ENCODE assay signal across 16 cellular contexts in genomic region chr5:96994493-96994892, GRCh38. TPM values are rescaled to one million over a fixed set of nuclear protein-coding genes. Genes with fewer than 3 reads are reported as not detected.
A peak's percentile ranks its signal among the peaks of the same experiment; 100 is the strongest.
DNase-seq lines count a peak whose midpoint lies in the region; ATAC-seq and TF ChIP-seq lines count a peak whose summit lies in the region.
"Had no signal": no experiment of that assay in that cellular context is flagged by ENCODE, and none has a peak within 500 bp of the region (broad histone marks: within the 10 kb centered on the region; RNA-seq: fewer than 3 reads in every experiment).

No MANE protein-coding gene starts in this region.

- H3K4me3 Mint-ChIP-seq in activated T-cell treated with anti-CD3 and anti-CD28 coated beads, Interleukin-2, amount 50 U/mL, for 72 hours = no peak overlapping the region
- no peak overlapping the region for H3K4me3 Mint-ChIP-seq in activated T-cell treated with anti-CD3 and anti-CD28 coated beads, Interleukin-2, amount 50 U/mL, for 4 hours
- no peak overlapping the region for H3K4me3 Mint-ChIP-seq in CD4-positive, alpha-beta T cell
- H3K4me3 Mint-ChIP-seq in T-helper 17 cell (no peak overlapping the region), immature natural killer cell (no peak overlapping the region)

- H3K4me1 ChIP-seq in colonic mucosa = no peaks in the 10 kb centered on the region
- H3K4me1 ChIP-seq: BLaER1 had no signal

- no peaks in the 10 kb centered on the region for H3K36me3 ChIP-seq in colonic mucosa

- TF ChIP-seq CTCF in CD4-positive, alpha-beta T cell (IDR thresholded peaks at IDR 0.05) = no peak
- TF ChIP-seq CTCF in colonic mucosa (IDR thresholded peaks at IDR 0.05) = no peak

- intact Hi-C loops in CD4-positive, alpha-beta T cell (cut with DNase I, micrococcal nuclease) = no loop called here
- intact Hi-C loops in colonic mucosa (cut with DNase I) = loop anchor here (10.0 kb wide), 1 partner anchor 150 kb away; the partner anchor contains the start of gene LIX1

- H3K27ac ChIP-seq in CD4-positive, alpha-beta T cell (ENCODE audit: low read depth, low read length) = no peak overlapping the region
- H3K27ac ChIP-seq in colonic mucosa = no peak overlapping the region
- H3K27ac ChIP-seq: BLaER1, Peyer's patch had no signal

- H3K36me3 Mint-ChIP-seq in activated T-cell treated with anti-CD3 and anti-CD28 coated beads, Interleukin-2, amount 50 U/mL, for 72 hours (ENCODE audit: insufficient read depth in 2 of 2) = peaks cover 12 to 40% of the 10 kb centered on the region in 2 donors
- peaks cover 47% of the 10 kb centered on the region for H3K36me3 Mint-ChIP-seq in activated T-cell treated with anti-CD3 and anti-CD28 coated beads, Interleukin-2, amount 50 U/mL, for 4 hours (ENCODE audit: insufficient read depth)
- peaks cover 75% of the 10 kb centered on the region for H3K36me3 Mint-ChIP-seq in CD4-positive, alpha-beta T cell (ENCODE audit: low read depth)
- H3K36me3 Mint-ChIP-seq in T-helper 17 cell (ENCODE audit: low read depth) (peaks cover 13% of the 10 kb centered on the region), immature natural killer cell (peaks cover 23 to 56% (median 23%) of the 10 kb centered on the region in 3 donors)

- peaks cover 31% of the 10 kb centered on the region for H3K4me1 Mint-ChIP-seq in activated T-cell treated with anti-CD3 and anti-CD28 coated beads, Interleukin-2, amount 50 U/mL, for 72 hours (ENCODE audit: low read depth)
- peaks cover 39% of the 10 kb centered on the region for H3K4me1 Mint-ChIP-seq in activated T-cell treated with anti-CD3 and anti-CD28 coated beads, Interleukin-2, amount 50 U/mL, for 4 hours (ENCODE audit: low read depth)
- H3K4me1 Mint-ChIP-seq in CD4-positive, alpha-beta T cell (ENCODE audit: low read depth) = peaks cover 61% of the 10 kb centered on the region
- H3K4me1 Mint-ChIP-seq in T-helper 17 cell (peaks cover 24% of the 10 kb centered on the region), immature natural killer cell (peaks cover 43 to 78% of the 10 kb centered on the region in 2 donors)

- H3K9ac ChIP-seq in colonic mucosa (ENCODE audit: low read depth in 2 of 2, low read length in 2 of 2) = no peak overlapping the region
- H3K9ac ChIP-seq: BLaER1 had no signal

- POLR2A ChIA-PET in CD4-positive, alpha-beta T cell (lab: Charles Lee) = no interaction called here

- ATAC-seq in activated T-cell treated with anti-CD3 and anti-CD28 coated beads, Interleukin-2, amount 50 U/mL, for 72 hours (replicated peaks in 1 of 2) = peak; percentile 61 to 82
- no peak for ATAC-seq in activated T-cell treated with anti-CD3 and anti-CD28 coated beads, Interleukin-2, amount 50 U/mL, for 4 hours
- ATAC-seq in CD4-positive, alpha-beta T cell (ENCODE audit: poor library complexity) = no peak
- peak; percentile 40 for ATAC-seq in T-helper 17 cell
- ATAC-seq: K562 had no signal

- DNase-seq in activated T-cell treated with anti-CD3 and anti-CD28 coated beads, Interleukin-2, amount 50 U/mL, for 72 hours = no peak
- no peak for DNase-seq in activated T-cell treated with anti-CD3 and anti-CD28 coated beads, Interleukin-2, amount 50 U/mL, for 4 hours
- no peak for DNase-seq in CD4-positive, alpha-beta T cell
- DNase-seq in T-helper 17 cell (no peak), immature natural killer cell (no peak), colonic mucosa (no peak), kidney glomerular epithelial cell (lab: John Stamatoyannopoulos, UW) (no peak), islet precursor cell (no peak)
- DNase-seq: DMS79 treated with DMSO at 0.1 percent for 48 hours, NCI-H1105, NCI-H2081 treated with DMSO at 0.1 percent for 48 hours, NCI-H446 treated with DMSO at 0.1 percent for 48 hours, NCI-H69, Peyer's patch had no signal

- no peaks in the 10 kb centered on the region for H3K9me3 ChIP-seq in CD4-positive, alpha-beta T cell (ENCODE audit: control insufficient read depth, low read length)
- H3K9me3 ChIP-seq in T-helper 17 cell (ENCODE audit: control insufficient read depth, low read length, poor library complexity, severe bottlenecking) = no peaks in the 10 kb centered on the region
- H3K9me3 ChIP-seq in colonic mucosa = no peaks in the 10 kb centered on the region
- H3K9me3 ChIP-seq: Peyer's patch had no signal

- H3K9me3 Mint-ChIP-seq in activated T-cell treated with anti-CD3 and anti-CD28 coated beads, Interleukin-2, amount 50 U/mL, for 72 hours = no peaks in the 10 kb centered on the region
- no peaks in the 10 kb centered on the region for H3K9me3 Mint-ChIP-seq in activated T-cell treated with anti-CD3 and anti-CD28 coated beads, Interleukin-2, amount 50 U/mL, for 4 hours
- H3K9me3 Mint-ChIP-seq in CD4-positive, alpha-beta T cell = no peaks in the 10 kb centered on the region
- peaks cover 0 to 2% (median 0%) of the 10 kb centered on the region in 6 donors for H3K9me3 Mint-ChIP-seq in immature natural killer cell

- no peaks in the 10 kb centered on the region for H3K27me3 ChIP-seq in CD4-positive, alpha-beta T cell (ENCODE audit: control insufficient read depth, insufficient read depth, low read length)
- H3K27me3 ChIP-seq in colonic mucosa = no peaks in the 10 kb centered on the region
- H3K27me3 ChIP-seq: BLaER1, Peyer's patch had no signal

- no peaks in the 10 kb centered on the region for H3K27me3 Mint-ChIP-seq in activated T-cell treated with anti-CD3 and anti-CD28 coated beads, Interleukin-2, amount 50 U/mL, for 72 hours (ENCODE audit: low read depth)
- no peaks in the 10 kb centered on the region for H3K27me3 Mint-ChIP-seq in activated T-cell treated with anti-CD3 and anti-CD28 coated beads, Interleukin-2, amount 50 U/mL, for 4 hours (ENCODE audit: low read depth)
- H3K27me3 Mint-ChIP-seq in CD4-positive, alpha-beta T cell = no peaks in the 10 kb centered on the region
- no peaks in the 10 kb centered on the region for H3K27me3 Mint-ChIP-seq in T-helper 17 cell
- H3K27me3 Mint-ChIP-seq in immature natural killer cell (ENCODE audit: low read depth in 3 of 3) = peaks cover 0 to 2% (median 0%) of the 10 kb centered on the region in 3 donors

- H3K4me3 ChIP-seq in colonic mucosa = no peak overlapping the region
- H3K4me3 ChIP-seq: BLaER1, K562, Peyer's patch had no signal

- peak overlapping the region; percentile 39 for H3K27ac Mint-ChIP-seq in activated T-cell treated with anti-CD3 and anti-CD28 coated beads, Interleukin-2, amount 50 U/mL, for 72 hours
- H3K27ac Mint-ChIP-seq in CD4-positive, alpha-beta T cell = peak overlapping the region; percentile 43
- H3K27ac Mint-ChIP-seq in T-helper 17 cell (no peak overlapping the region), immature natural killer cell (peak overlapping the region; percentile 61 to 86 (median 73))

- CTCF ChIA-PET in CD4-positive, alpha-beta T cell (lab: Charles Lee) = interaction anchor here (1.3 kb wide), 1 partner anchor 19 kb away, joined by 3 read pairs; no protein-coding TSS in a partner anchor

RNA-seq across cellular contexts. Expression of gene LNPEP, which starts 58.6 kb away (rescaled TPM):
- total RNA-seq in activated T-cell treated with anti-CD3 and anti-CD28 coated beads, Interleukin-2, amount 50 U/mL, for 72 hours = 10 to 100 TPM; 75.7 to 80.3 TPM
- total RNA-seq in activated T-cell treated with anti-CD3 and anti-CD28 coated beads, Interleukin-2, amount 50 U/mL, for 4 hours = 10 to 100 TPM; 20.3 to 22.9 (median 20.6) TPM
- total RNA-seq in CD4-positive, alpha-beta T cell = 10 to 100 TPM; 52.0 to 52.7 TPM
- total RNA-seq in T-helper 17 cell (10 to 100 TPM; 72.4 to 80.7 TPM), colonic mucosa (10 to 100 TPM; 23.7 to 34.9 TPM)
- polyA plus RNA-seq in immature natural killer cell = 10 to 100 TPM; 33.2 to 80.4 (median 39.9) TPM

Comparison
In these comparisons a context has a peak if more than half of its experiments do, and no peak if none do; other contexts are left out.
1. ATAC-seq: peak in activated T-cell treated with anti-CD3 and anti-CD28 coated beads, Interleukin-2, amount 50 U/mL, for 72 hours (2 of 2) and T-helper 17 cell (single experiment); none in activated T-cell treated with anti-CD3 and anti-CD28 coated beads, Interleukin-2, amount 50 U/mL, for 4 hours (0 of 2) and CD4-positive, alpha-beta T cell (single experiment).